In the genomic region with DNA sequence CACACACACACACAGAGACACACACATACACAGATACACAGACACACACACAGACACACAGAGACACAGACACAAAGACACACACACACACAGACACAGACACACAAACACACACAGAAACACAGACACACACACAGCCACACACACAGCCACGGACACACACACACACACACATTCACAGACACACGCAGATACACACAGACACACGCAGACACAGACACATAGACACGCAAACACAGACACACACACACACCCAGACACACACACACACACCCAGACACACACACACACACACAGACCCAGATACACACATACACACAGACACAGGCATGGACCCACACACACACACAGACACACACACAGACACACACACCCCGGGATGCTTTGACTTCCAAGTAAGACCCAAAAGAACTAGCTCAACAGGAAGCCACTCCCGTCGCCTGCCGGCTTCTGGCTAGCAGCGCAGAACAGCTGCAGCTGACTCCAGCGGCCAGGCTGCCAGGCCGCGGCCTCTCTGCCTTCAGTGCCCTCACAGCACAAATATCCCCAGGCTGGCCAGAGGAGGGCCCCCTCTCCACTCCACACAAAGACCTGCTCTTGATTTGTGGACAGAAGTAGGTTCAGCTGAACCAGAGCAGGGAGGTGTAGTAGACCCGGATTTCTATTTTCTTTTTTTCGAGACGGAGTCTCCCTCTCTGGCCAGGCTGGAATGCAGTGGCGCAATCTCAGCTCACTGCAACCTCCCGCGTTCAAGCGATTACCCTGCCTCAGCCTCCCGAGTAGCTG, we compare ENCODE assay signal across 8 cellular contexts. TPM values are rescaled to one million over a fixed set of nuclear protein-coding genes. Genes with fewer than 3 reads are reported as not detected.
DNase-seq lines count a peak whose midpoint lies in the region; ATAC-seq, FAIRE-seq and TF ChIP-seq lines count a peak whose summit lies in the region.

No MANE protein-coding gene starts in this region.

- H3K9me3 ChIP-seq in pancreas, result no peaks in the 10 kb centered on the region

- H3K4me3 ChIP-seq in pancreas, result no peak overlapping the region

- H3K36me3 Mint-ChIP-seq in activated naive CD4-positive, alpha-beta T cell treated with anti-CD3 and anti-CD28 coated beads, Interleukin-2, amount 50 U/mL, for 72 hours, result no peaks in the 10 kb centered on the region
- H3K36me3 Mint-ChIP-seq in type B pancreatic cell, result no peaks in the 10 kb centered on the region

- intact Hi-C loops in Right ventricle myocardium inferior (cut with DNase I), result loop anchor here (1.0 to 10.0 kb wide), 4 partner anchors 58 to 153 kb away; a partner anchor contains a TSS
- intact Hi-C loops in pancreas (cut with DNase I), result loop anchor here in 1 of 3 donors (10.0 kb wide), 1 partner anchor 156 kb away; no protein-coding TSS in a partner anchor

- DNase-seq in GM12891 (ENCODE audit: insufficient read length, low spot score), result peak; percentile 71
- peak; percentile 79 for DNase-seq in NAMALWA (ENCODE audit: low spot score)
- DNase-seq in activated naive CD4-positive, alpha-beta T cell treated with anti-CD3 and anti-CD28 coated beads, Interleukin-2, amount 50 U/mL, for 72 hours (ENCODE audit: low spot score in 2 of 2), result peak; percentile 70 to 81
- DNase-seq in Right ventricle myocardium inferior (ENCODE audit: missing footprints), result peak; percentile 94
- peak; percentile 86 to 96 (median 89) for DNase-seq in pancreas
- DNase-seq in type B pancreatic cell (ENCODE audit: extremely low spot score, unreplicated experiment), result peak; percentile 87

- 15 to 20% methylated on average over 20 of the region's 20 CpGs for WGBS in pancreas, 2 donors

- TF ChIP-seq POLR2A in GM12891 (IDR thresholded peaks at IDR 0.05; ENCODE audit: low read depth, low read length), result no peak

- H3K27ac Mint-ChIP-seq in activated naive CD4-positive, alpha-beta T cell treated with anti-CD3 and anti-CD28 coated beads, Interleukin-2, amount 50 U/mL, for 72 hours, result no peak overlapping the region
- H3K27ac Mint-ChIP-seq in type B pancreatic cell, result no peak overlapping the region

- TF ChIP-seq CTCF in pancreas (IDR thresholded peaks at IDR 0.05) (peak; percentile 63 to 81 (median 76)), type B pancreatic cell (conservative IDR thresholded peaks at IDR 0.05) (peak; percentile 86)

- peak overlapping the region in 3 of 4 donors; percentile 15 to 60 (median 29) for H3K27ac ChIP-seq in pancreas

- H3K4me1 Mint-ChIP-seq in type B pancreatic cell (ENCODE audit: unreplicated experiment), result peaks cover 8% of the 10 kb centered on the region

- H3K4me1 ChIP-seq in pancreas, result peaks cover 0 to 4% (median 0%) of the 10 kb centered on the region in 3 donors

- no peaks in the 10 kb centered on the region for H3K27me3 ChIP-seq in pancreas

- no peaks in the 10 kb centered on the region for H3K36me3 ChIP-seq in pancreas

- no peak overlapping the region for H3K4me3 Mint-ChIP-seq in type B pancreatic cell

- H3K9me3 Mint-ChIP-seq in activated naive CD4-positive, alpha-beta T cell treated with anti-CD3 and anti-CD28 coated beads, Interleukin-2, amount 50 U/mL, for 72 hours, result no peaks in the 10 kb centered on the region
- H3K9me3 Mint-ChIP-seq in type B pancreatic cell, result no peaks in the 10 kb centered on the region

- H3K27me3 Mint-ChIP-seq in type B pancreatic cell, result peaks cover 4% of the 10 kb centered on the region

- peak; percentile 99 for ATAC-seq in SK-N-SH treated with all-trans-retinoic acid at 6 μM for 48 hours
- peak; percentile 96 to 99 for ATAC-seq in activated naive CD4-positive, alpha-beta T cell treated with anti-CD3 and anti-CD28 coated beads, Interleukin-2, amount 50 U/mL, for 72 hours
- ATAC-seq in Right ventricle myocardium inferior, result peak; percentile 99
- ATAC-seq in pancreas, result peak; percentile 97 to 99 (median 99)
- ATAC-seq in HG02981 (IDR thresholded peaks at IDR 0.05; ENCODE audit: unreplicated experiment), result no peak

- FAIRE-seq in GM12891 (lab: Jason Lieb, UNC) (peak; percentile 86), pancreas (lab: Jason Lieb, UNC) (no peak)

TF ChIP-seq in GM12891, 5 proteins besides CTCF, POLR2A, EP300 and RAD21:
- no peak; the same call in 1 of the 2 replicates for TF ChIP-seq TAF1 (IDR thresholded peaks at IDR 0.05; ENCODE audit: low read depth, low read length)
- no peak for TF ChIP-seq POLR2AphosphoS5 (IDR thresholded peaks at IDR 0.05; ENCODE audit: low read depth, low read length)
- TF ChIP-seq PAX5 (IDR thresholded peaks at IDR 0.05; ENCODE audit: insufficient read depth, low read length, severe bottlenecking), result no peak
- no peak for TF ChIP-seq POU2F2 (IDR thresholded peaks at IDR 0.05; ENCODE audit: low read depth, low read length)
- no peak for TF ChIP-seq SPI1 (IDR thresholded peaks at IDR 0.05; ENCODE audit: low read depth, low read length)
TF ChIP-seq in GM12891: peak in this region for 0.

TF ChIP-seq in SK-N-SH treated with all-trans-retinoic acid at 6 μM for 48 hours, 23 proteins besides CTCF, POLR2A, EP300 and RAD21:
- TF ChIP-seq TCF4 (CRISPR knock-in tag; IDR thresholded peaks at IDR 0.05; ENCODE audit: borderline replicate concordance), result peak; percentile 29; the same call in 1 of the 2 replicates
- TF ChIP-seq ZFP3 (CRISPR knock-in tag; IDR thresholded peaks at IDR 0.05), result no peak
TF ChIP-seq in SK-N-SH treated with all-trans-retinoic acid at 6 μM for 48 hours: peak in this region for 1.

RNA-seq across cellular contexts. Expression of a gene that starts 6.0 kb away (rescaled TPM):
- 0.27 TPM for polyA plus RNA-seq in GM12891 (2012; ENCODE audit: low read depth, missing spikeins)
- under 1 TPM in 1 of 2 donors, not detected in 1; 0.27 TPM for total RNA-seq in activated naive CD4-positive, alpha-beta T cell treated with anti-CD3 and anti-CD28 coated beads, Interleukin-2, amount 50 U/mL, for 72 hours
- total RNA-seq in Right ventricle myocardium inferior, result 0.41 TPM
- total RNA-seq in pancreas, result 1 to 10 TPM in 5 of 6 donors, under 1 TPM in 1; 0.76 to 2.0 (median 1.5) TPM
- polyA plus RNA-seq in pancreas, result 1 to 10 TPM in 1 of 2 donors, under 1 TPM in 1; 0.77 to 1.1 TPM
- total RNA-seq in type B pancreatic cell (ENCODE audit: low replicate concordance), result 0.27 and 0.52 TPM in 2 replicates

RNA-seq across cellular contexts. Expression of a gene that starts 9.6 kb away (rescaled TPM):
- 0.12 TPM for polyA plus RNA-seq in GM12891 (2012; ENCODE audit: low read depth, missing spikeins)
- 1 to 10 TPM in 1 of 2 donors, under 1 TPM in 1; 0.59 to 2.9 TPM for total RNA-seq in activated naive CD4-positive, alpha-beta T cell treated with anti-CD3 and anti-CD28 coated beads, Interleukin-2, amount 50 U/mL, for 72 hours
- total RNA-seq in Right ventricle myocardium inferior (0.78 TPM), pancreas (1 to 10 TPM; 2.8 to 6.9 (median 3.1) TPM), type B pancreatic cell (ENCODE audit: low replicate concordance) (4.4 and 9.3 TPM in 2 replicates)
- polyA plus RNA-seq in pancreas, result 1 to 10 TPM; 1.9 to 2.7 TPM

RNA-seq across cellular contexts. Expression of a gene that starts 23.2 kb away (rescaled TPM):
- 1.4 TPM for polyA plus RNA-seq in GM12891 (2012; ENCODE audit: low read depth, missing spikeins)
- not detected for total RNA-seq in activated naive CD4-positive, alpha-beta T cell treated with anti-CD3 and anti-CD28 coated beads, Interleukin-2, amount 50 U/mL, for 72 hours
- total RNA-seq in Right ventricle myocardium inferior (not detected), pancreas (under 1 TPM in 3 of 6 donors, not detected in 3; 0.06 to 0.37 (median 0.15) TPM), type B pancreatic cell (ENCODE audit: low replicate concordance) (not detected in 2 replicates)
- polyA plus RNA-seq in pancreas, result under 1 TPM in 1 of 2 donors, not detected in 1; 0.11 TPM

RNA-seq across cellular contexts. Expression of a gene that starts 30.9 kb away (rescaled TPM):
- polyA plus RNA-seq in GM12891 (2012; ENCODE audit: low read depth, missing spikeins), result 52.1 TPM
- total RNA-seq in activated naive CD4-positive, alpha-beta T cell treated with anti-CD3 and anti-CD28 coated beads, Interleukin-2, amount 50 U/mL, for 72 hours, result 10 to 100 TPM; 69.4 to 89.1 TPM
- total RNA-seq in Right ventricle myocardium inferior (199 TPM), pancreas (10 to 100 TPM; 10.9 to 23.3 (median 21.4) TPM), type B pancreatic cell (ENCODE audit: low replicate concordance) (60.2 and 63.6 TPM in 2 replicates)
- polyA plus RNA-seq in pancreas, result 10 to 100 TPM; 20.6 to 25.5 TPM

RNA-seq across cellular contexts. Expression of a gene that starts 31.2 kb away (rescaled TPM):
- 110 TPM for polyA plus RNA-seq in GM12891 (2012; ENCODE audit: low read depth, missing spikeins)
- total RNA-seq in activated naive CD4-positive, alpha-beta T cell treated with anti-CD3 and anti-CD28 coated beads, Interleukin-2, amount 50 U/mL, for 72 hours, result 100 to 1,000 TPM; 188 to 241 TPM
- total RNA-seq in Right ventricle myocardium inferior, result 91.8 TPM
- 10 to 100 TPM; 40.8 to 64.5 (median 46.7) TPM for total RNA-seq in pancreas
- 100 to 1,000 TPM; 102 to 118 TPM for polyA plus RNA-seq in pancreas
- total RNA-seq in type B pancreatic cell (ENCODE audit: low replicate concordance), result 98.8 and 132 TPM in 2 replicates
